In genomic region chr11:24289301-24289700, GRCh38 we compare ENCODE assay signal across 1 cellular context.
TF ChIP-seq lines count a peak whose summit lies in the region.

No MANE protein-coding gene starts in this region.

TF ChIP-seq in IMR-90, 13 proteins besides CTCF, POLR2A, EP300 and RAD21 (continued from another document):
- TF ChIP-seq BHLHE40 (IDR thresholded peaks at IDR 0.05; ENCODE audit: low read depth, low read length): no peak
- no peak for TF ChIP-seq MXI1 (IDR thresholded peaks at IDR 0.05; ENCODE audit: borderline replicate concordance, low read depth, low read length)
- no peak for TF ChIP-seq RFX5 (IDR thresholded peaks at IDR 0.05; ENCODE audit: low read depth, low read length)
TF ChIP-seq in IMR-90: peak in this region for 0.
